In genomic region chr2:46913471-46914381, GRCh38 we compare ENCODE assay signal across 8 cellular contexts. TPM values are rescaled to one million over a fixed set of nuclear protein-coding genes. Genes with fewer than 3 reads are reported as not detected.
A peak's percentile ranks its signal among the peaks of the same experiment; 100 is the strongest.
DNase-seq lines count a peak whose midpoint lies in the region; ATAC-seq and TF ChIP-seq lines count a peak whose summit lies in the region.

No MANE protein-coding gene starts in this region.

- no peak for TF ChIP-seq POLR2A in NB4 (IDR thresholded peaks at IDR 0.05; ENCODE audit: extremely low read depth, insufficient read length)

- H3K27ac Mint-ChIP-seq in natural killer cell treated with Interleukin-12 subunit alpha and Interleukin-12 subunit beta and Interleukin-15 and Interleukin-18, amount 100 ng/mL, for 72 hours = peak overlapping the region in 1 of 2 donors; percentile 78

- TF ChIP-seq CTCF in NB4 (IDR thresholded peaks at IDR 0.05; ENCODE audit: low read depth, low read length) (peak; percentile 25), omental fat pad (IDR thresholded peaks at IDR 0.05) (no peak)

- peak overlapping the region; percentile 95 for H3K4me3 ChIP-seq in NB4 (ENCODE audit: low read depth, low read length)

- H3K36me3 Mint-ChIP-seq in natural killer cell treated with Interleukin-12 subunit alpha and Interleukin-12 subunit beta and Interleukin-15 and Interleukin-18, amount 100 ng/mL, for 72 hours = peaks cover 12% of the 10 kb centered on the region

- DNase-seq in EL (peak; percentile 81), NB4 (ENCODE audit: low read depth) (peak; percentile 66), dermis blood vessel endothelial cell (peak; percentile 77), inferior parietal cortex (ENCODE audit: extremely low spot score) (no peak), OCI-M2 (lab: John Stamatoyannopoulos, UW; ENCODE audit: unreplicated experiment) (no peak), omental fat pad (ENCODE audit: low spot score) (no peak)
- DNase-seq in natural killer cell treated with Interleukin-12 subunit alpha and Interleukin-12 subunit beta and Interleukin-15 and Interleukin-18, amount 100 ng/mL, for 72 hours (ENCODE audit: low spot score) = no peak

- H3K9me3 Mint-ChIP-seq in natural killer cell treated with Interleukin-12 subunit alpha and Interleukin-12 subunit beta and Interleukin-15 and Interleukin-18, amount 100 ng/mL, for 72 hours = no peaks in the 10 kb centered on the region

- peak overlapping the region; percentile 98 for H3K4me3 Mint-ChIP-seq in natural killer cell treated with Interleukin-12 subunit alpha and Interleukin-12 subunit beta and Interleukin-15 and Interleukin-18, amount 100 ng/mL, for 72 hours

- H3K4me1 Mint-ChIP-seq in natural killer cell treated with Interleukin-12 subunit alpha and Interleukin-12 subunit beta and Interleukin-15 and Interleukin-18, amount 100 ng/mL, for 72 hours (ENCODE audit: low read depth in 2 of 2) = peaks cover 43 to 47% of the 10 kb centered on the region in 2 donors

- ATAC-seq in natural killer cell treated with Interleukin-12 subunit alpha and Interleukin-12 subunit beta and Interleukin-15 and Interleukin-18, amount 100 ng/mL, for 72 hours = no peak
- ATAC-seq in GM19328 (IDR thresholded peaks at IDR 0.05; ENCODE audit: unreplicated experiment) (no peak), omental fat pad (ENCODE audit: low FRiP score) (no peak)

- peaks cover 0 to 4% of the 10 kb centered on the region in 2 donors for H3K27me3 Mint-ChIP-seq in natural killer cell treated with Interleukin-12 subunit alpha and Interleukin-12 subunit beta and Interleukin-15 and Interleukin-18, amount 100 ng/mL, for 72 hours

RNA-seq across cellular contexts. Expression of gene MCFD2, which starts 1.9 kb away (rescaled TPM):
- total RNA-seq in dermis blood vessel endothelial cell = 157 and 211 TPM in 2 replicates
- 10 to 100 TPM; 38.4 to 45.1 TPM for total RNA-seq in natural killer cell treated with Interleukin-12 subunit alpha and Interleukin-12 subunit beta and Interleukin-15 and Interleukin-18, amount 100 ng/mL, for 72 hours
- total RNA-seq in omental fat pad = 100 to 1,000 TPM in 1 of 4 donors, 10 to 100 TPM in 3; 88.1 to 118 (median 95.6) TPM

RNA-seq across cellular contexts. Expression of gene TTC7A, which starts 27.3 kb away (rescaled TPM):
- total RNA-seq in dermis blood vessel endothelial cell (12.5 and 13.4 TPM in 2 replicates), omental fat pad (10 to 100 TPM; 24.1 to 50.1 (median 37.3) TPM)
- 10 to 100 TPM; 52.5 to 68.6 TPM for total RNA-seq in natural killer cell treated with Interleukin-12 subunit alpha and Interleukin-12 subunit beta and Interleukin-15 and Interleukin-18, amount 100 ng/mL, for 72 hours

Comparison
In these comparisons a context has a peak if more than half of its experiments do, and no peak if none do; other contexts are left out.
1. DNase-seq: peak in EL (single experiment), NB4 (single experiment) and dermis blood vessel endothelial cell (single experiment); none in natural killer cell treated with Interleukin-12 subunit alpha and Interleukin-12 subunit beta and Interleukin-15 and Interleukin-18, amount 100 ng/mL, for 72 hours (single experiment), inferior parietal cortex (single experiment), OCI-M2 (single experiment) and omental fat pad (single experiment).